ENCODE assay signal across 1 cellular context in the genomic region with DNA sequence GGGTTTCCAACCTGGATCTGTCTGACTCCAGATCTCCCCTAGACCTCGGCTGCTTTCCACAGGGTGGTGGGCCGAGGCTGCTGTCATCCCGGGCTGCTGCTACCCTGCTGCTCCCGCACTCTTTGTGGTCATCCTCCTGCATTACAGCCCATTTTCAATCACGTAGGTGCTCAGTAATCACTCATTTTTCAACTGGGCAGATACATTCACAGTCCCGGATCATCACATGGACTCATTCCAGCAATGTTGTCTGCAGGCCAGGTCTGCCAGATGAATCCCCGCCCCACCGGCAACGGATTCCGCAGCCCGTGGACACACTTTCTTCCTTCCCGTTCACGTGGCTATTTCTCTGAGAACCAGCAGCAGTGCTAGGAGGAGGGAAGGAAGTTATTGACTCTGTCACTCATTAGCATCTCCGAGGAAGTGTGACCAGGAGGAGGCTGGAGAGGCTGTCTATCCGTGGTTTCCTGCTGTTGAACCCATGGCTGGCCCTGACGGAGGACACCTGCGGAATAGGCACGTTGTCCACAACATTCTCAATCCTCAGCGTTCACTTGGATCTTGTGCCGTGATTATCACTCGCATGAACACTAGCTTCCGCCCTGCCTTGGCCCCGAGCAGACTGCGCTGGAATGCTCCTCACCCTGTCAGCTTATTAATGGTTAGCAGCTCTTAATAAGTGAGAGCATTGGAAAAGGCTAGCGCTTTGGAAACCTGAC.
TF ChIP-seq lines count a peak whose summit lies in the region.

No MANE protein-coding gene starts in this region.

TF ChIP-seq in K562, 482 proteins besides CTCF, POLR2A, EP300 and RAD21:
- TF ChIP-seq, protein P1, sequence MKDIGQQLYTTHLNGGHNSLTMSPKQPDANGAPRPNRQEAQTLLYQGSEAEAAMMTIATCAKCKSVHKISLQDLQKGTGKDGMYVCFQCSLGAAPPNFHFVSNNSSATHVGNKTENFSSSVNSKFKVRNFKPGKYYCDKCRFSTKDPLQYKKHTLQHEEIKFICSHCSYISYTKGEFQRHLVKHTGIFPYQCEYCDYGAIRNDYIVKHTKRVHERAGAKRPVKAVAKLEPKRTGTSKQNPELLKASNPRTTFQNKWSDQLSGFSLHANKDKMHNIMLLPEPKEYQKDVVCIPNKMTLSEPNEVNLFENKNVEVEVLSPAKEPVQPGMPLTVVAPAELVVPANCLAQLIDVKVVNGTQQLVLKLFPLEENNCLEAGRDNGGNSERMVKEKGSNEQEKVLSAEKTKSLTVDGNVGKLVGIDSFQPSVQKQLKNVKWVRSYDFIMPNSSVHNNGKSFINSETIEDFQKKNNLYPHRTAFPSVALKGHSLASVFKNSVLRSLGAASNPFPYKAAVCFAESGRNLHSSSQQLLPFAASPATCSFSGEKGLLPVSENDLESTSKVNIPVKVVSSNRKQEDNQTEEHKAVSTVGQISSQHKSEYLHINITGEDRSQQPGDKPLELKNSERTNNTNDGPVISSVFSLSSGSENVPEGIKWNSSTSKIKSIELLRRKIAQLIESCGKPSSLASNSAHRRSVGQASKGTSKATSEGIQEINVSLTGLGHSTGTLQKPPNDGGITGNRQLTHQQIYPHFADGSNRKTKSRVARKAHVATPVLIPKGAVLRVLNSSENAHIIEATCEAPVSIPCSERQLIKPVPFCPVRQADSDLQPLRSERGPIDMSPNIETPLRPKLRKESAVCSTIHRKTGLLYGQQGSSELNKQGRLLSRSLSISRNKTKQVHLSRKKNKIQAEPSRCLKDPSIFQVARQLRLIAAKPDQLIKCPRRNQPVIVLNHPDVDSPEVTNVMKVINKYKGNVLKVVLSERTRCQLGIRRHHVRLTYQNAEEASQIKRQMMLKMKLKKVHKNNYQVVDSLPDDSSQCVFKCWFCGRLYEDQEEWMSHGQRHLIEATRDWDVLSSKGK (CRISPR knock-in tag; IDR thresholded peaks at IDR 0.05): no peak
- no peak for TF ChIP-seq COPS2 (conservative IDR thresholded peaks at IDR 0.05)
- no peak for TF ChIP-seq RREB1 (CRISPR knock-in tag; IDR thresholded peaks at IDR 0.05)
- no peak for TF ChIP-seq MECOM (CRISPR knock-in tag; IDR thresholded peaks at IDR 0.05)
- no peak for TF ChIP-seq TFAP4 (CRISPR knock-in tag; IDR thresholded peaks at IDR 0.05; ENCODE audit: borderline replicate concordance)
- TF ChIP-seq, protein P2, sequence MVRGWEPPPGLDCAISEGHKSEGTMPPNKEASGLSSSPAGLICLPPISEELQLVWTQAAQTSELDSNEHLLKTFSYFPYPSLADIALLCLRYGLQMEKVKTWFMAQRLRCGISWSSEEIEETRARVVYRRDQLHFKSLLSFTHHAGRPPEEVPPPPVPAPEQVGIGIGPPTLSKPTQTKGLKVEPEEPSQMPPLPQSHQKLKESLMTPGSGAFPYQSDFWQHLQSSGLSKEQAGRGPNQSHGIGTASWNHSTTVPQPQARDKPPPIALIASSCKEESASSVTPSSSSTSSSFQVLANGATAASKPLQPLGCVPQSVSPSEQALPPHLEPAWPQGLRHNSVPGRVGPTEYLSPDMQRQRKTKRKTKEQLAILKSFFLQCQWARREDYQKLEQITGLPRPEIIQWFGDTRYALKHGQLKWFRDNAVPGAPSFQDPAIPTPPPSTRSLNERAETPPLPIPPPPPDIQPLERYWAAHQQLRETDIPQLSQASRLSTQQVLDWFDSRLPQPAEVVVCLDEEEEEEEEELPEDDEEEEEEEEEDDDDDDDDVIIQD (CRISPR knock-in tag; IDR thresholded peaks at IDR 0.05): no peak
- TF ChIP-seq PHF20 (IDR thresholded peaks at IDR 0.05; ENCODE audit: partially characterized antibody): no peak
- TF ChIP-seq PRPF4 (IDR thresholded peaks at IDR 0.05; ENCODE audit: insufficient read depth, low read depth, low read length, poor library complexity, severe bottlenecking): no peak
- TF ChIP-seq MXI1 (IDR thresholded peaks at IDR 0.05; ENCODE audit: low read depth, low read length): no peak
- no peak for TF ChIP-seq KAT2B (IDR thresholded peaks at IDR 0.05; ENCODE audit: low read depth, low read length)
- TF ChIP-seq, protein P3, sequence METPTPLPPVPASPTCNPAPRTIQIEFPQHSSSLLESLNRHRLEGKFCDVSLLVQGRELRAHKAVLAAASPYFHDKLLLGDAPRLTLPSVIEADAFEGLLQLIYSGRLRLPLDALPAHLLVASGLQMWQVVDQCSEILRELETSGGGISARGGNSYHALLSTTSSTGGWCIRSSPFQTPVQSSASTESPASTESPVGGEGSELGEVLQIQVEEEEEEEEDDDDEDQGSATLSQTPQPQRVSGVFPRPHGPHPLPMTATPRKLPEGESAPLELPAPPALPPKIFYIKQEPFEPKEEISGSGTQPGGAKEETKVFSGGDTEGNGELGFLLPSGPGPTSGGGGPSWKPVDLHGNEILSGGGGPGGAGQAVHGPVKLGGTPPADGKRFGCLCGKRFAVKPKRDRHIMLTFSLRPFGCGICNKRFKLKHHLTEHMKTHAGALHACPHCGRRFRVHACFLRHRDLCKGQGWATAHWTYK (CRISPR knock-in tag; IDR thresholded peaks at IDR 0.05): no peak
- no peak for TF ChIP-seq ZBTB7A (IDR thresholded peaks at IDR 0.05; ENCODE audit: borderline replicate concordance, control insufficient read depth, low read depth, low read length)
- TF ChIP-seq SAFB (IDR thresholded peaks at IDR 0.05; ENCODE audit: borderline replicate concordance, low read depth, low read length): no peak
- no peak for TF ChIP-seq HDAC2 (IDR thresholded peaks at IDR 0.05)
- TF ChIP-seq CREBBP (IDR thresholded peaks at IDR 0.05; ENCODE audit: low read depth, low read length): no peak
